14 cellular contexts compared by ENCODE assay signal in the genomic region with DNA sequence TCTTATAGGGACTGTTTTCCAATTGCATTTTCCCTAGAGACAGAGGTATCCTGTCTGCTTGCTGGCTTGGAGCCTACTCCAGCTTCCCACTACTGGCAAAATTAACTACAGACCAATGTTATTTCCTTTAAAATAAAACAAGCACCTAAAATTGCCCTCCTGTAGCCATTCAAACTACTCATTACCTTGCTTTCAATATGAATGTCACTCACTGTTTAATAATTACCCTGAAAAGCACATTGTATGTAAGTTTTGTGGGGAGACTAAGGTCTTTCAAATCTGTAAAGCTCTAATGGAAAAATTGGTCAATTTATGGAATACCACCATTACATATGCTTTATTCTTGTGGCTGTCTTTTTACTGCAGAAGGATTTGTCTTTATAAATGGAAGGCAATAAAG.
A peak's percentile ranks its signal among the peaks of the same experiment; 100 is the strongest.
DNase-seq lines count a peak whose midpoint lies in the region; ATAC-seq and TF ChIP-seq lines count a peak whose summit lies in the region.
"Had no signal": no experiment of that assay in that cellular context is flagged by ENCODE, and none has a peak within 500 bp of the region (broad histone marks: within the 10 kb centered on the region; RNA-seq: fewer than 3 reads in every experiment).

No MANE protein-coding gene starts in this region.

- no peaks in the 10 kb centered on the region for H3K27me3 Mint-ChIP-seq in stimulated activated naive CD8-positive, alpha-beta T cell treated with anti-CD3 and anti-CD28 coated beads, Interleukin-15, Interleukin-2, amounts not matched to agents 100 ng/mL and 50 ng/mL, for 24 hours

- peaks cover 4% of the 10 kb centered on the region for H3K9me3 Mint-ChIP-seq in stimulated activated naive CD8-positive, alpha-beta T cell treated with anti-CD3 and anti-CD28 coated beads, Interleukin-15, Interleukin-2, amounts not matched to agents 100 ng/mL and 50 ng/mL, for 24 hours

- H3K36me3 Mint-ChIP-seq in stimulated activated naive CD8-positive, alpha-beta T cell treated with anti-CD3 and anti-CD28 coated beads, Interleukin-15, Interleukin-2, amounts not matched to agents 100 ng/mL and 50 ng/mL, for 24 hours (ENCODE audit: low read depth): peaks cover 32% of the 10 kb centered on the region

- peak overlapping the region; percentile 12 for H3K27ac Mint-ChIP-seq in stimulated activated naive CD8-positive, alpha-beta T cell treated with anti-CD3 and anti-CD28 coated beads, Interleukin-15, Interleukin-2, amounts not matched to agents 100 ng/mL and 50 ng/mL, for 24 hours

- peaks cover 95% of the 10 kb centered on the region for H3K4me1 Mint-ChIP-seq in stimulated activated naive CD8-positive, alpha-beta T cell treated with anti-CD3 and anti-CD28 coated beads, Interleukin-15, Interleukin-2, amounts not matched to agents 100 ng/mL and 50 ng/mL, for 24 hours (ENCODE audit: low read depth)

- peaks cover 0 to 7% (median 0%) of the 10 kb centered on the region in 4 donors for H3K4me1 ChIP-seq in stomach

- DNase-seq in stimulated activated naive CD8-positive, alpha-beta T cell treated with anti-CD3 and anti-CD28 coated beads, Interleukin-15, Interleukin-2, amounts not matched to agents 100 U/mL and 50 U/mL, for 24 hours: no peak
- DNase-seq in NCI-H69 (lab: John Stamatoyannopoulos, UW) (peak; percentile 81), NCI-H774 (lab: John Stamatoyannopoulos, UW) (no peak), stomach (no peak), posterior vena cava (ENCODE audit: low spot score) (no peak)
- DNase-seq in activated effector memory CD4-positive, alpha-beta T cell treated with Interleukin-2 at 50 U/mL for 16 hours: no peak
- DNase-seq: brain microvascular endothelial cell, IMR-90, NCI-H1694, PC-9, retina, thyroid gland had no signal

- TF ChIP-seq CTCF in stomach (IDR thresholded peaks at IDR 0.05): no peak

- ATAC-seq in stimulated activated naive CD8-positive, alpha-beta T cell treated with anti-CD3 and anti-CD28 coated beads, Interleukin-15, Interleukin-2, amounts not matched to agents 100 U/mL and 50 U/mL, for 24 hours: no peak
- ATAC-seq in HG02938 (IDR thresholded peaks at IDR 0.05; ENCODE audit: unreplicated experiment): peak; percentile 34

- no peaks in the 10 kb centered on the region for H3K27me3 ChIP-seq in stomach
- H3K27me3 ChIP-seq: brain microvascular endothelial cell, thyroid gland had no signal

- TF ChIP-seq EP300 in stomach (IDR thresholded peaks at IDR 0.05): no peak

- no peak overlapping the region for H3K27ac ChIP-seq in stomach
- H3K27ac ChIP-seq: brain microvascular endothelial cell, PC-9, thyroid gland had no signal

- no peak overlapping the region for H3K4me3 Mint-ChIP-seq in stimulated activated naive CD8-positive, alpha-beta T cell treated with anti-CD3 and anti-CD28 coated beads, Interleukin-15, Interleukin-2, amounts not matched to agents 100 ng/mL and 50 ng/mL, for 24 hours

- no peak for TF ChIP-seq POLR2A in stomach (IDR thresholded peaks at IDR 0.05)

- no peaks in the 10 kb centered on the region for H3K36me3 ChIP-seq in stomach
- H3K36me3 ChIP-seq: brain microvascular endothelial cell, thyroid gland had no signal

- no peaks in the 10 kb centered on the region for H3K9me3 ChIP-seq in stomach
- H3K9me3 ChIP-seq: thyroid gland had no signal

- no peak overlapping the region for H3K4me3 ChIP-seq in stomach
- H3K4me3 ChIP-seq: PC-9, thyroid gland had no signal

- intact Hi-C loops in stomach (cut with DNase I; ENCODE audit: low total_unique reads): no loop called here
- intact Hi-C loops in posterior vena cava (cut with DNase I): loop anchor here in 1 of 2 donors (5.0 kb wide), 1 partner anchor 1578 kb away; no protein-coding TSS in a partner anchor
